In the genomic region with DNA sequence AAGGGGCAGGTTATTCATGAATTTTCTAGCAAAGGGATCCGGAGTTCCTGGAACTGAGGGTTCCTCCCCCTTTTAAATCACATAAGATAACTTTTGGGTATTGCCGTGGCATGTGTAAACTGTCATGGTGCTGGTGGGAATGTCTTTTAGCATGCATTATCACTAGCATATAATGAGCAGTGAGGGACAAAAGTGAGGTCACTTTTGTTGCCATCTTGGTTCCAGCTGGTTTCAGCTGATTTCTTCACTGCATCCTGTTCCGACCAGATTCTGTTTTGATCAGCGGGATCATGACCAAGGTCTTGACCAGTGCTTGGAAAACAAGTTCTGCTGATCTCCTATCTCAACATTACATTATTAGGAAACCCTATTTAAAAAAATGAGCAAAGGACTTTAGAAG, we compare ENCODE assay signal across 37 cellular contexts. TPM values are rescaled to one million over a fixed set of nuclear protein-coding genes. Genes with fewer than 3 reads are reported as not detected.
"Had no signal": no experiment of that assay in that cellular context is flagged by ENCODE, and none has a peak within 500 bp of the region (broad histone marks: within the 10 kb centered on the region; RNA-seq: fewer than 3 reads in every experiment).

No MANE protein-coding gene starts in this region.

- ATAC-seq: activated CD8-positive, alpha-beta T cell treated with anti-CD3 and anti-CD28 coated beads for 36 hours; activated naive CD4-positive, alpha-beta T cell treated with anti-CD3 and anti-CD28 coated beads, Interleukin-2, amount 50 U/mL, for 72 hours; activated T-cell treated with anti-CD3 and anti-CD28 coated beads, Interleukin-2, amount 50 U/mL, for 4 hours; activated T-cell treated with anti-CD3 and anti-CD28 coated beads, Interleukin-2, amount 50 U/mL, for 72 hours; activated T-helper 17 cell treated with anti-CD3 and anti-CD28 coated beads, Interleukin-2, amount 50 U/mL, for 72 hours; body of pancreas had no signal

- H3K27ac ChIP-seq: body of pancreas, brain microvascular endothelial cell, cardiac muscle cell, VCaP had no signal

- DNase-seq: activated B cell treated with CpG ODN at 0.5 μM for 24 hours; activated CD4-positive, alpha-beta memory T cell treated with anti-CD3 and anti-CD28 coated beads for 36 hours; activated CD4-positive, alpha-beta T cell treated with anti-CD3 and anti-CD28 coated beads for 4 hours; activated CD4-positive, alpha-beta T cell treated with anti-CD3 and anti-CD28 coated beads, Interleukin-2, amount 10 ng/mL, durations not matched to agents 24 days and 14 days; activated CD4-positive, alpha-beta T cell treated with anti-CD3 and anti-CD28 coated beads, Interleukin-2, amount 50 U/mL, for 1 hour; activated CD4-positive, alpha-beta T cell treated with anti-CD3 and anti-CD28 coated beads, Interleukin-2, amount 50 U/mL, for 4 hours; activated CD4-positive, CD25-positive, alpha-beta regulatory T cell treated with anti-CD3 and anti-CD28 coated beads, Interleukin-2, amount 50 U/mL, for 72 hours; activated CD8-positive, alpha-beta memory T cell treated with anti-CD3 and anti-CD28 coated beads, Interleukin-2, amount 50 U/mL, for 4 hours; activated CD8-positive, alpha-beta T cell treated with anti-CD3 and anti-CD28 coated beads for 36 hours; activated effector memory CD4-positive, alpha-beta T cell treated with anti-CD3 and anti-CD28 coated beads, Interleukin-2, amount 50 U/mL, for 16 hours; activated gamma-delta T cell treated with Interleukin-2 at 50 U/mL for 16 hours; activated naive CD4-positive, alpha-beta T cell; activated naive CD4-positive, alpha-beta T cell treated with anti-CD3 and anti-CD28 coated beads for 36 hours; activated naive CD4-positive, alpha-beta T cell treated with anti-CD3 and anti-CD28 coated beads, Interleukin-2, amount 50 U/mL, for 16 hours; activated naive CD8-positive, alpha-beta T cell treated with anti-CD3 and anti-CD28 coated beads for 36 hours; activated T-cell treated with anti-CD3 and anti-CD28 coated beads for 4 hours; activated T-cell treated with anti-CD3 and anti-CD28 coated beads, Interleukin-2, amount 50 U/mL, for 1 hour; activated T-cell treated with anti-CD3 and anti-CD28 coated beads, Interleukin-2, amount 50 U/mL, for 4 hours; activated T-cell treated with anti-CD3 and anti-CD28 coated beads, Interleukin-2, amount 50 U/mL, for 72 hours; adrenal gland; amniotic stem cell; aorta; body of pancreas; brain microvascular endothelial cell; caudate nucleus; cerebellar nuclear complex; T-helper 1 cell; T-helper 2 cell; T-helper 9 cell had no signal

- H3K9me3 ChIP-seq: adrenal gland, body of pancreas had no signal

- H3K27me3 ChIP-seq: adrenal gland, body of pancreas, brain microvascular endothelial cell, cardiac muscle cell had no signal

- H3K4me3 ChIP-seq: adrenal gland, body of pancreas, cardiac muscle cell had no signal

- FAIRE-seq: astrocyte, bronchial epithelial cell, TTC549 had no signal

RNA-seq across cellular contexts. Expression of a gene that starts 59.4 kb away (rescaled TPM):
- total RNA-seq: activated B cell treated with CpG ODN at 0.5 μM for 24 hours; activated CD4-positive, alpha-beta T cell treated with anti-CD3 and anti-CD28 coated beads, Interleukin-2, amount 10 ng/mL, durations not matched to agents 24 days and 14 days; activated CD8-positive, alpha-beta memory T cell treated with anti-CD3 and anti-CD28 coated beads for 36 hours; activated CD8-positive, alpha-beta T cell treated with anti-CD3 and anti-CD28 coated beads for 36 hours; activated naive CD4-positive, alpha-beta T cell treated with anti-CD3 and anti-CD28 coated beads for 36 hours; activated naive CD8-positive, alpha-beta T cell treated with anti-CD3 and anti-CD28 coated beads for 36 hours; activated T-cell treated with anti-CD3 and anti-CD28 coated beads, Interleukin-2, amount 50 U/mL, for 4 hours had no signal
